Comparison of ENCODE assay signal across 1 cellular context in the genomic region with DNA sequence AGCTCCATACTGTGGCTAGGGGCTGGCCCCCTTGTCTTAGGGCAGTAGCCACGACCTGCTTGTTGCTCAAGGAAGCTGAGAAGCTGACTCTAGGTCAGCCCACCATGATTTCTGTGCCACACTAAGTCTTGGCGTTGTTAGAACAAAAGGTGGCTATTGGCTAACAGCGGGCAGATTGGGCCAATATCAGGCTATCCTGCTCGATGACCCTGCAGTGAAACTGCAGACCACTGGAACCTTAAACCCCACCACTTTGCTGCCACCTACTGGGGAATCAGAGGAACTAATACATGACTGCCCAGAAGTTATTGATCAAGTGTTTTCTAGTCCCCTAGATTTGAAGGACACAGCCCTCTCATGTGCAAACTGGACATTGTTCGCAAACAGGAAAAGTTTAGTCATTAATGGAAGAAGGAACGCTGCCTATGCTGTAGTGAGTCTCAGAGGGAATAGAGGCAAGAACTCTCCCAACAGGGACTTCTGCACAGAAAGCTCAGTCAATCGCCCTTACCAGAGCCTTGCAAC.
A peak's percentile ranks its signal among the peaks of the same experiment; 100 is the strongest.
TF ChIP-seq lines count a peak whose summit lies in the region.

No MANE protein-coding gene starts in this region.

TF ChIP-seq in HepG2, 621 proteins besides CTCF, POLR2A, EP300 and RAD21 (continued from another document and continues in another):
- TF ChIP-seq, protein P1, sequence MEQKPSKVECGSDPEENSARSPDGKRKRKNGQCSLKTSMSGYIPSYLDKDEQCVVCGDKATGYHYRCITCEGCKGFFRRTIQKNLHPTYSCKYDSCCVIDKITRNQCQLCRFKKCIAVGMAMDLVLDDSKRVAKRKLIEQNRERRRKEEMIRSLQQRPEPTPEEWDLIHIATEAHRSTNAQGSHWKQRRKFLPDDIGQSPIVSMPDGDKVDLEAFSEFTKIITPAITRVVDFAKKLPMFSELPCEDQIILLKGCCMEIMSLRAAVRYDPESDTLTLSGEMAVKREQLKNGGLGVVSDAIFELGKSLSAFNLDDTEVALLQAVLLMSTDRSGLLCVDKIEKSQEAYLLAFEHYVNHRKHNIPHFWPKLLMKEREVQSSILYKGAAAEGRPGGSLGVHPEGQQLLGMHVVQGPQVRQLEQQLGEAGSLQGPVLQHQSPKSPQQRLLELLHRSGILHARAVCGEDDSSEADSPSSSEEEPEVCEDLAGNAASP (CRISPR knock-in tag; IDR thresholded peaks at IDR 0.05; ENCODE audit: borderline replicate concordance), result no peak; the same call in 1 of the 2 replicates
- TF ChIP-seq GFI1 (CRISPR knock-in tag; IDR thresholded peaks at IDR 0.05; ENCODE audit: borderline replicate concordance) (peak; percentile 41; the same call in 1 of the 2 replicates), MEF2D (CRISPR knock-in tag; IDR thresholded peaks at IDR 0.05) (0 out of 2 replicates have a peak, but pooled peaks have one; percentile 21), MAFK (conservative IDR thresholded peaks at IDR 0.05 in 1 of 2, IDR thresholded peaks at IDR 0.05 in 1 of 2; ENCODE audit: low read length in 2 of 2) (0 out of 4 replicates have a peak, but pooled peaks of 1 of the 2 experiments have one; percentile 1), FOXC1 (CRISPR knock-in tag; IDR thresholded peaks at IDR 0.05; ENCODE audit: borderline replicate concordance) (0 out of 2 replicates have a peak, but pooled peaks have one; percentile 42), MED13 (CRISPR knock-in tag; IDR thresholded peaks at IDR 0.05) (no peak), SMAD3 (CRISPR knock-in tag; IDR thresholded peaks at IDR 0.05) (peak; percentile 85; the same call in 1 of the 2 replicates), ADNP (CRISPR knock-in tag; IDR thresholded peaks at IDR 0.05) (no peak), RFX1 (IDR thresholded peaks at IDR 0.05) (no peak), KMT2A (CRISPR knock-in tag; IDR thresholded peaks at IDR 0.05) (no peak), RBFOX2 (IDR thresholded peaks at IDR 0.05; ENCODE audit: low read depth, low read length) (no peak), TCF7L2 (IDR thresholded peaks at IDR 0.05; ENCODE audit: low read depth, low read length) (no peak), MAFF (IDR thresholded peaks at IDR 0.05; ENCODE audit: low read depth, low read length) (no peak), ZFAT (CRISPR knock-in tag; conservative IDR thresholded peaks at IDR 0.05) (no peak), FOSL1 (CRISPR knock-in tag; IDR thresholded peaks at IDR 0.05; ENCODE audit: borderline replicate concordance) (no peak), ZNF317 (CRISPR knock-in tag; IDR thresholded peaks at IDR 0.05) (no peak), CEBPG (CRISPR knock-in tag; IDR thresholded peaks at IDR 0.05) (peak; percentile 22; the same call in 1 of the 2 replicates), HNRNPL (IDR thresholded peaks at IDR 0.05; ENCODE audit: low read depth, low read length) (no peak), CENPT (CRISPR knock-in tag; IDR thresholded peaks at IDR 0.05; ENCODE audit: low read depth) (no peak), KDM2A (CRISPR knock-in tag; IDR thresholded peaks at IDR 0.05; ENCODE audit: borderline replicate concordance, low read depth) (peak; percentile 47; the same call in 1 of the 2 replicates), ZNF550 (CRISPR knock-in tag; IDR thresholded peaks at IDR 0.05; ENCODE audit: borderline replicate concordance) (no peak), ZNF24 (IDR thresholded peaks at IDR 0.05) (no peak), GZF1 (CRISPR knock-in tag; IDR thresholded peaks at IDR 0.05) (no peak), HDAC1 (CRISPR knock-in tag; IDR thresholded peaks at IDR 0.05) (peak; percentile 70), ZNF124 (CRISPR knock-in tag; IDR thresholded peaks at IDR 0.05) (no peak), ZNF563 (CRISPR knock-in tag; IDR thresholded peaks at IDR 0.05) (no peak)
- TF ChIP-seq, protein P2, sequence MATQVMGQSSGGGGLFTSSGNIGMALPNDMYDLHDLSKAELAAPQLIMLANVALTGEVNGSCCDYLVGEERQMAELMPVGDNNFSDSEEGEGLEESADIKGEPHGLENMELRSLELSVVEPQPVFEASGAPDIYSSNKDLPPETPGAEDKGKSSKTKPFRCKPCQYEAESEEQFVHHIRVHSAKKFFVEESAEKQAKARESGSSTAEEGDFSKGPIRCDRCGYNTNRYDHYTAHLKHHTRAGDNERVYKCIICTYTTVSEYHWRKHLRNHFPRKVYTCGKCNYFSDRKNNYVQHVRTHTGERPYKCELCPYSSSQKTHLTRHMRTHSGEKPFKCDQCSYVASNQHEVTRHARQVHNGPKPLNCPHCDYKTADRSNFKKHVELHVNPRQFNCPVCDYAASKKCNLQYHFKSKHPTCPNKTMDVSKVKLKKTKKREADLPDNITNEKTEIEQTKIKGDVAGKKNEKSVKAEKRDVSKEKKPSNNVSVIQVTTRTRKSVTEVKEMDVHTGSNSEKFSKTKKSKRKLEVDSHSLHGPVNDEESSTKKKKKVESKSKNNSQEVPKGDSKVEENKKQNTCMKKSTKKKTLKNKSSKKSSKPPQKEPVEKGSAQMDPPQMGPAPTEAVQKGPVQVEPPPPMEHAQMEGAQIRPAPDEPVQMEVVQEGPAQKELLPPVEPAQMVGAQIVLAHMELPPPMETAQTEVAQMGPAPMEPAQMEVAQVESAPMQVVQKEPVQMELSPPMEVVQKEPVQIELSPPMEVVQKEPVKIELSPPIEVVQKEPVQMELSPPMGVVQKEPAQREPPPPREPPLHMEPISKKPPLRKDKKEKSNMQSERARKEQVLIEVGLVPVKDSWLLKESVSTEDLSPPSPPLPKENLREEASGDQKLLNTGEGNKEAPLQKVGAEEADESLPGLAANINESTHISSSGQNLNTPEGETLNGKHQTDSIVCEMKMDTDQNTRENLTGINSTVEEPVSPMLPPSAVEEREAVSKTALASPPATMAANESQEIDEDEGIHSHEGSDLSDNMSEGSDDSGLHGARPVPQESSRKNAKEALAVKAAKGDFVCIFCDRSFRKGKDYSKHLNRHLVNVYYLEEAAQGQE (IDR thresholded peaks at IDR 0.05; ENCODE audit: borderline replicate concordance in 1 of 2, low read depth in 1 of 2, low read length in 2 of 2), result no peak
- TF ChIP-seq, protein P3, sequence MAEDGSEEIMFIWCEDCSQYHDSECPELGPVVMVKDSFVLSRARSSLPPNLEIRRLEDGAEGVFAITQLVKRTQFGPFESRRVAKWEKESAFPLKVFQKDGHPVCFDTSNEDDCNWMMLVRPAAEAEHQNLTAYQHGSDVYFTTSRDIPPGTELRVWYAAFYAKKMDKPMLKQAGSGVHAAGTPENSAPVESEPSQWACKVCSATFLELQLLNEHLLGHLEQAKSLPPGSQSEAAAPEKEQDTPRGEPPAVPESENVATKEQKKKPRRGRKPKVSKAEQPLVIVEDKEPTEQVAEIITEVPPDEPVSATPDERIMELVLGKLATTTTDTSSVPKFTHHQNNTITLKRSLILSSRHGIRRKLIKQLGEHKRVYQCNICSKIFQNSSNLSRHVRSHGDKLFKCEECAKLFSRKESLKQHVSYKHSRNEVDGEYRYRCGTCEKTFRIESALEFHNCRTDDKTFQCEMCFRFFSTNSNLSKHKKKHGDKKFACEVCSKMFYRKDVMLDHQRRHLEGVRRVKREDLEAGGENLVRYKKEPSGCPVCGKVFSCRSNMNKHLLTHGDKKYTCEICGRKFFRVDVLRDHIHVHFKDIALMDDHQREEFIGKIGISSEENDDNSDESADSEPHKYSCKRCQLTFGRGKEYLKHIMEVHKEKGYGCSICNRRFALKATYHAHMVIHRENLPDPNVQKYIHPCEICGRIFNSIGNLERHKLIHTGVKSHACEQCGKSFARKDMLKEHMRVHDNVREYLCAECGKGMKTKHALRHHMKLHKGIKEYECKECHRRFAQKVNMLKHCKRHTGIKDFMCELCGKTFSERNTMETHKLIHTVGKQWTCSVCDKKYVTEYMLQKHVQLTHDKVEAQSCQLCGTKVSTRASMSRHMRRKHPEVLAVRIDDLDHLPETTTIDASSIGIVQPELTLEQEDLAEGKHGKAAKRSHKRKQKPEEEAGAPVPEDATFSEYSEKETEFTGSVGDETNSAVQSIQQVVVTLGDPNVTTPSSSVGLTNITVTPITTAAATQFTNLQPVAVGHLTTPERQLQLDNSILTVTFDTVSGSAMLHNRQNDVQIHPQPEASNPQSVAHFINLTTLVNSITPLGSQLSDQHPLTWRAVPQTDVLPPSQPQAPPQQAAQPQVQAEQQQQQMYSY (CRISPR knock-in tag; IDR thresholded peaks at IDR 0.05), result no peak
- TF ChIP-seq, protein P4, sequence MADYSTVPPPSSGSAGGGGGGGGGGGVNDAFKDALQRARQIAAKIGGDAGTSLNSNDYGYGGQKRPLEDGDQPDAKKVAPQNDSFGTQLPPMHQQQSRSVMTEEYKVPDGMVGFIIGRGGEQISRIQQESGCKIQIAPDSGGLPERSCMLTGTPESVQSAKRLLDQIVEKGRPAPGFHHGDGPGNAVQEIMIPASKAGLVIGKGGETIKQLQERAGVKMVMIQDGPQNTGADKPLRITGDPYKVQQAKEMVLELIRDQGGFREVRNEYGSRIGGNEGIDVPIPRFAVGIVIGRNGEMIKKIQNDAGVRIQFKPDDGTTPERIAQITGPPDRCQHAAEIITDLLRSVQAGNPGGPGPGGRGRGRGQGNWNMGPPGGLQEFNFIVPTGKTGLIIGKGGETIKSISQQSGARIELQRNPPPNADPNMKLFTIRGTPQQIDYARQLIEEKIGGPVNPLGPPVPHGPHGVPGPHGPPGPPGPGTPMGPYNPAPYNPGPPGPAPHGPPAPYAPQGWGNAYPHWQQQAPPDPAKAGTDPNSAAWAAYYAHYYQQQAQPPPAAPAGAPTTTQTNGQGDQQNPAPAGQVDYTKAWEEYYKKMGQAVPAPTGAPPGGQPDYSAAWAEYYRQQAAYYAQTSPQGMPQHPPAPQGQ (CRISPR knock-in tag; IDR thresholded peaks at IDR 0.05; ENCODE audit: borderline replicate concordance), result no peak
- TF ChIP-seq, protein P5, sequence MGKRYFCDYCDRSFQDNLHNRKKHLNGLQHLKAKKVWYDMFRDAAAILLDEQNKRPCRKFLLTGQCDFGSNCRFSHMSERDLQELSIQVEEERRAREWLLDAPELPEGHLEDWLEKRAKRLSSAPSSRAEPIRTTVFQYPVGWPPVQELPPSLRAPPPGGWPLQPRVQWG (CRISPR knock-in tag; IDR thresholded peaks at IDR 0.05; ENCODE audit: borderline replicate concordance, low read depth), result no peak
- TF ChIP-seq, protein P6, sequence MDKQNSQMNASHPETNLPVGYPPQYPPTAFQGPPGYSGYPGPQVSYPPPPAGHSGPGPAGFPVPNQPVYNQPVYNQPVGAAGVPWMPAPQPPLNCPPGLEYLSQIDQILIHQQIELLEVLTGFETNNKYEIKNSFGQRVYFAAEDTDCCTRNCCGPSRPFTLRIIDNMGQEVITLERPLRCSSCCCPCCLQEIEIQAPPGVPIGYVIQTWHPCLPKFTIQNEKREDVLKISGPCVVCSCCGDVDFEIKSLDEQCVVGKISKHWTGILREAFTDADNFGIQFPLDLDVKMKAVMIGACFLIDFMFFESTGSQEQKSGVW (CRISPR knock-in tag; IDR thresholded peaks at IDR 0.05; ENCODE audit: borderline replicate concordance), result no peak
- TF ChIP-seq, protein P7, sequence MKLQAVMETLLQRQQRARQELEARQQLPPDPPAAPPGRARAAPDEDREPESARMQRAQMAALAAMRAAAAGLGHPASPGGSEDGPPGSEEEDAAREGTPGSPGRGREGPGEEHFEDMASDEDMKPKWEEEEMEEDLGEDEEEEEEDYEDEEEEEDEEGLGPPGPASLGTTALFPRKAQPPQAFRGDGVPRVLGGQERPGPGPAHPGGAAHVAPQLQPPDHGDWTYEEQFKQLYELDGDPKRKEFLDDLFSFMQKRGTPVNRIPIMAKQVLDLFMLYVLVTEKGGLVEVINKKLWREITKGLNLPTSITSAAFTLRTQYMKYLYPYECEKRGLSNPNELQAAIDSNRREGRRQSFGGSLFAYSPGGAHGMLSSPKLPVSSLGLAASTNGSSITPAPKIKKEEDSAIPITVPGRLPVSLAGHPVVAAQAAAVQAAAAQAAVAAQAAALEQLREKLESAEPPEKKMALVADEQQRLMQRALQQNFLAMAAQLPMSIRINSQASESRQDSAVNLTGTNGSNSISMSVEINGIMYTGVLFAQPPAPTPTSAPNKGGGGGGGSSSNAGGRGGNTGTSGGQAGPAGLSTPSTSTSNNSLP (IDR thresholded peaks at IDR 0.05; ENCODE audit: low read depth, low read length), result peak; percentile 93
- TF ChIP-seq, protein P8, sequence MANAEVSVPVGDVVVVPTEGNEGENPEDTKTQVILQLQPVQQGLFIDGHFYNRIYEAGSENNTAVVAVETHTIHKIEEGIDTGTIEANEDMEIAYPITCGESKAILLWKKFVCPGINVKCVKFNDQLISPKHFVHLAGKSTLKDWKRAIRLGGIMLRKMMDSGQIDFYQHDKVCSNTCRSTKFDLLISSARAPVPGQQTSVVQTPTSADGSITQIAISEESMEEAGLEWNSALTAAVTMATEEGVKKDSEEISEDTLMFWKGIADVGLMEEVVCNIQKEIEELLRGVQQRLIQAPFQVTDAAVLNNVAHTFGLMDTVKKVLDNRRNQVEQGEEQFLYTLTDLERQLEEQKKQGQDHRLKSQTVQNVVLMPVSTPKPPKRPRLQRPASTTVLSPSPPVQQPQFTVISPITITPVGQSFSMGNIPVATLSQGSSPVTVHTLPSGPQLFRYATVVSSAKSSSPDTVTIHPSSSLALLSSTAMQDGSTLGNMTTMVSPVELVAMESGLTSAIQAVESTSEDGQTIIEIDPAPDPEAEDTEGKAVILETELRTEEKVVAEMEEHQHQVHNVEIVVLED (CRISPR knock-in tag; IDR thresholded peaks at IDR 0.05; ENCODE audit: borderline replicate concordance), result peak; percentile 51; the same call in 1 of the 2 replicates
- TF ChIP-seq, protein P9, sequence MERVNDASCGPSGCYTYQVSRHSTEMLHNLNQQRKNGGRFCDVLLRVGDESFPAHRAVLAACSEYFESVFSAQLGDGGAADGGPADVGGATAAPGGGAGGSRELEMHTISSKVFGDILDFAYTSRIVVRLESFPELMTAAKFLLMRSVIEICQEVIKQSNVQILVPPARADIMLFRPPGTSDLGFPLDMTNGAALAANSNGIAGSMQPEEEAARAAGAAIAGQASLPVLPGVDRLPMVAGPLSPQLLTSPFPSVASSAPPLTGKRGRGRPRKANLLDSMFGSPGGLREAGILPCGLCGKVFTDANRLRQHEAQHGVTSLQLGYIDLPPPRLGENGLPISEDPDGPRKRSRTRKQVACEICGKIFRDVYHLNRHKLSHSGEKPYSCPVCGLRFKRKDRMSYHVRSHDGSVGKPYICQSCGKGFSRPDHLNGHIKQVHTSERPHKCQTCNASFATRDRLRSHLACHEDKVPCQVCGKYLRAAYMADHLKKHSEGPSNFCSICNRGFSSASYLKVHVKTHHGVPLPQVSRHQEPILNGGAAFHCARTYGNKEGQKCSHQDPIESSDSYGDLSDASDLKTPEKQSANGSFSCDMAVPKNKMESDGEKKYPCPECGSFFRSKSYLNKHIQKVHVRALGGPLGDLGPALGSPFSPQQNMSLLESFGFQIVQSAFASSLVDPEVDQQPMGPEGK (CRISPR knock-in tag; IDR thresholded peaks at IDR 0.05), result no peak
- TF ChIP-seq, protein P10, sequence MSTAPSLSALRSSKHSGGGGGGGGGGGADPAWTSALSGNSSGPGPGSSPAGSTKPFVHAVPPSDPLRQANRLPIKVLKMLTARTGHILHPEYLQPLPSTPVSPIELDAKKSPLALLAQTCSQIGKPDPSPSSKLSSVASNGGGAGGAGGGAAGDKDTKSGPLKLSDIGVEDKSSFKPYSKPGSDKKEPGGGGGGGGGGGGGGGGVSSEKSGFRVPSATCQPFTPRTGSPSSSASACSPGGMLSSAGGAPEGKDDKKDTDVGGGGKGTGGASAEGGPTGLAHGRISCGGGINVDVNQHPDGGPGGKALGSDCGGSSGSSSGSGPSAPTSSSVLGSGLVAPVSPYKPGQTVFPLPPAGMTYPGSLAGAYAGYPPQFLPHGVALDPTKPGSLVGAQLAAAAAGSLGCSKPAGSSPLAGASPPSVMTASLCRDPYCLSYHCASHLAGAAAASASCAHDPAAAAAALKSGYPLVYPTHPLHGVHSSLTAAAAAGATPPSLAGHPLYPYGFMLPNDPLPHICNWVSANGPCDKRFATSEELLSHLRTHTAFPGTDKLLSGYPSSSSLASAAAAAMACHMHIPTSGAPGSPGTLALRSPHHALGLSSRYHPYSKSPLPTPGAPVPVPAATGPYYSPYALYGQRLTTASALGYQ (CRISPR knock-in tag; IDR thresholded peaks at IDR 0.05), result no peak
